In genomic region chr6:133865680-133866079, GRCh38 we compare ENCODE assay signal across 37 cellular contexts. TPM values are rescaled to one million over a fixed set of nuclear protein-coding genes. Genes with fewer than 3 reads are reported as not detected.
"Had no signal": no experiment of that assay in that cellular context is flagged by ENCODE, and none has a peak within 500 bp of the region (broad histone marks: within the 10 kb centered on the region; RNA-seq: fewer than 3 reads in every experiment).

No MANE protein-coding gene starts in this region.

- DNase-seq: Karpas-422, Kasumi-1, MG63, MM.1S, MV-4-11, NCI-H1048, NCI-H1092, NCI-H1092 treated with DMSO at 0.1 percent for 48 hours, NCI-H1105, NCI-H1105 treated with DMSO at 0.1 percent for 48 hours, NCI-H1417, NCI-H1417 treated with DMSO at 0.1 percent for 48 hours, NCI-H1436, NCI-H1436 treated with DMSO at 0.1 percent for 48 hours, NCI-H146, NCI-H1694, NCI-H1694 treated with DMSO at 0.1 percent for 48 hours, NCI-H187, NCI-H187 treated with DMSO at 0.1 percent for 48 hours, NCI-H1930, NCI-H2029, NCI-H2029 treated with DMSO at 0.1 percent for 48 hours, NCI-H2081, NCI-H2081 treated with DMSO at 0.1 percent for 48 hours, NCI-H2107, NCI-H2171, NCI-H2171 treated with DMSO at 0.1 percent for 48 hours, NCI-H2227 treated with DMSO at 0.1 percent for 48 hours, NCI-H226, NCI-H345, NCI-H446, NCI-H446 treated with DMSO at 0.1 percent for 48 hours, NCI-H510A had no signal

- H3K27ac ChIP-seq: KMS-11 had no signal

- H3K36me3 ChIP-seq: MG63 had no signal

- H3K4me3 ChIP-seq: MG63 had no signal

- H3K27me3 ChIP-seq: MG63 had no signal

RNA-seq across cellular contexts. Expression of gene TCF21, which starts 23.2 kb away (rescaled TPM):
- total RNA-seq: LHCN-M2, MCF 10A, NCI-H460 had no signal
